8 cellular contexts compared by ENCODE assay signal in genomic region chr9:38371495-38371894, GRCh38. TPM values are rescaled to one million over a fixed set of nuclear protein-coding genes. Genes with fewer than 3 reads are reported as not detected.
A peak's percentile ranks its signal among the peaks of the same experiment; 100 is the strongest.
DNase-seq lines count a peak whose midpoint lies in the region; ATAC-seq and TF ChIP-seq lines count a peak whose summit lies in the region.

No MANE protein-coding gene starts in this region.

- DNase-seq in CD4-positive, alpha-beta memory T cell = peak in 4 of 5 donors; percentile 16 to 38 (median 30)
- peak; percentile 50 for DNase-seq in LNCaP clone FGC (ENCODE audit: low read depth)
- DNase-seq in T-cell = peak in 13 of 34 experiments; percentile 6 to 24 (median 15)
- peak; percentile 56 for DNase-seq in kidney glomerular epithelial cell (lab: John Stamatoyannopoulos, UW)
- no peak for DNase-seq in stimulated activated CD4-positive, alpha-beta T cell treated with anti-CD3 and anti-CD28 coated beads, Interleukin-1b, Interleukin-23, amount 100 ng/mL, for 48 hours

- no peaks in the 10 kb centered on the region for H3K4me1 ChIP-seq in CD4-positive, alpha-beta memory T cell (ENCODE audit: insufficient read depth, low read length)

- no peaks in the 10 kb centered on the region for H3K4me1 Mint-ChIP-seq in CD4-positive, alpha-beta memory T cell
- no peaks in the 10 kb centered on the region for H3K4me1 Mint-ChIP-seq in T-cell

- no peak overlapping the region for H3K4me3 ChIP-seq in CD4-positive, alpha-beta memory T cell (ENCODE audit: low read length in 2 of 2)
- H3K4me3 ChIP-seq in LNCaP clone FGC (ENCODE audit: low read depth, low read length) = no peak overlapping the region

- H3K9me3 Mint-ChIP-seq in CD4-positive, alpha-beta memory T cell = no peaks in the 10 kb centered on the region
- H3K9me3 Mint-ChIP-seq in T-cell = no peaks in the 10 kb centered on the region

- intact Hi-C loops in CD4-positive, alpha-beta memory T cell (cut with micrococcal nuclease) = loop anchor here (5.0 kb wide), 2 partner anchors 61 to 301 kb away; no protein-coding TSS in a partner anchor

- no peaks in the 10 kb centered on the region for H3K9me3 ChIP-seq in CD4-positive, alpha-beta memory T cell (ENCODE audit: control insufficient read depth in 1 of 2, low read length in 2 of 2)

- TF ChIP-seq CTCF in LNCaP clone FGC (IDR thresholded peaks at IDR 0.05; ENCODE audit: control insufficient read depth, extremely low read depth, insufficient read depth) = peak; percentile 88

- no peaks in the 10 kb centered on the region for H3K36me3 ChIP-seq in CD4-positive, alpha-beta memory T cell (ENCODE audit: insufficient read depth, low read length)

- CTCF ChIA-PET in CD4-positive, alpha-beta memory T cell (lab: Charles Lee; ENCODE audit: partially characterized antibody) = no interaction called here
- CTCF ChIA-PET in T-cell (lab: Charles Lee) = no interaction called here

- H3K36me3 Mint-ChIP-seq in CD4-positive, alpha-beta memory T cell = no peaks in the 10 kb centered on the region
- no peaks in the 10 kb centered on the region for H3K36me3 Mint-ChIP-seq in T-cell

- peak overlapping the region in 1 of 7 donors; percentile 19 for H3K27ac Mint-ChIP-seq in CD4-positive, alpha-beta memory T cell
- no peak overlapping the region for H3K27ac Mint-ChIP-seq in T-cell

- ATAC-seq in GM18520 (IDR thresholded peaks at IDR 0.05; ENCODE audit: unreplicated experiment) = peak; percentile 61
- peak in 3 of 4 experiments; percentile 52 to 71 (median 57) for ATAC-seq in T-cell (replicated peaks in 1 of 4)
- no peak for ATAC-seq in GM21390 (IDR thresholded peaks at IDR 0.05; ENCODE audit: unreplicated experiment)
- no peak for ATAC-seq in GM19455 (IDR thresholded peaks at IDR 0.05; ENCODE audit: unreplicated experiment)

- POLR2A ChIA-PET in CD4-positive, alpha-beta memory T cell (lab: Charles Lee; ENCODE audit: partially characterized antibody) = no interaction called here
- POLR2A ChIA-PET in T-cell (lab: Charles Lee) = no interaction called here

- H3K27ac ChIP-seq in CD4-positive, alpha-beta memory T cell (ENCODE audit: low read depth, low read length) = no peak overlapping the region

- H3K27me3 Mint-ChIP-seq in CD4-positive, alpha-beta memory T cell = peaks cover 2 to 4% of the 10 kb centered on the region in 2 donors
- H3K27me3 Mint-ChIP-seq in T-cell = peaks cover 10 to 13% of the 10 kb centered on the region in 2 donors

- H3K27me3 ChIP-seq in CD4-positive, alpha-beta memory T cell (ENCODE audit: insufficient read depth, low read length) = no peaks in the 10 kb centered on the region

- no peak overlapping the region for H3K4me3 Mint-ChIP-seq in CD4-positive, alpha-beta memory T cell
- H3K4me3 Mint-ChIP-seq in T-cell = no peak overlapping the region

RNA-seq across cellular contexts. Expression of gene ALDH1B1, which starts 21.0 kb away (rescaled TPM):
- 1 to 10 TPM; 3.6 to 4.1 TPM for total RNA-seq in CD4-positive, alpha-beta memory T cell
- polyA plus RNA-seq in CD4-positive, alpha-beta memory T cell = 10 to 100 TPM; 10.5 TPM
- 1 to 10 TPM; 2.0 to 8.2 (median 5.2) TPM for total RNA-seq in T-cell

RNA-seq across cellular contexts. Expression of gene IGFBPL1, which starts 52.8 kb away (rescaled TPM):
- total RNA-seq in CD4-positive, alpha-beta memory T cell = not detected
- not detected for polyA plus RNA-seq in CD4-positive, alpha-beta memory T cell
- not detected for total RNA-seq in T-cell

Comparison
In these comparisons a context has a peak if more than half of its experiments do, and no peak if none do; other contexts are left out.
1. ATAC-seq: peak in GM18520 (single experiment) and T-cell (3 of 4); none in GM21390 (single experiment) and GM19455 (single experiment).